19 cellular contexts compared by ENCODE assay signal in the genomic region with DNA sequence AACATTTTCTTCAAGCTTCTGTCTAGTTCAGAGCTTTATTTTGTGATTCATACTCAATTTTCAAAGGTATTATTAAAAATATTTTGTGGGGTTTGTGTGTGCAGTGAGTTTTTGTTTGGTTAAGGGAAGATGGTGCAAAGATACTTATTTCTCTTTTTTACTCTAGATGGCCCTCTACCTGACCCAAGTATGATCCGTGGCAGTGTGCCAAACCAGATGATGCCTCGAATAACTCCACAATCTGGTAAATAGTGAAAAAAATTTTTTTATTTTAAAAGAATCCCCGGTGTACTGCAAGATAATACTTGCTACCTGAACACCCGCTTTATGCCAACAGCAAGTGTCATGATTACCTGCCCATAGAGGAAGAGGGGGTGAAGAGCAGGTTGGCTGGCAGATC. TPM values are rescaled to one million over a fixed set of nuclear protein-coding genes. Genes with fewer than 3 reads are reported as not detected.
DNase-seq lines count a peak whose midpoint lies in the region; ATAC-seq, FAIRE-seq and TF ChIP-seq lines count a peak whose summit lies in the region.
"Had no signal": no experiment of that assay in that cellular context is flagged by ENCODE, and none has a peak within 500 bp of the region (broad histone marks: within the 10 kb centered on the region; RNA-seq: fewer than 3 reads in every experiment).

No MANE protein-coding gene starts in this region.

- TF ChIP-seq POLR2A in erythroblast (IDR thresholded peaks at IDR 0.05; ENCODE audit: low read length) (no peak), GM12892 (IDR thresholded peaks at IDR 0.05; ENCODE audit: low read depth, low read length) (no peak)

- H3K4me1 ChIP-seq in GM23248 (ENCODE audit: insufficient read depth) (no peaks in the 10 kb centered on the region), OCI-LY7 (ENCODE audit: insufficient read depth, low read length, poor library complexity, severe bottlenecking) (no peaks in the 10 kb centered on the region)
- H3K4me1 ChIP-seq: BLaER1 treated with 17β-estradiol and CSF1 and Interleukin-3, amounts not matched to agents 10 nM and 100 nM had no signal

- H3K9ac ChIP-seq in GM23248: no peak overlapping the region
- H3K9ac ChIP-seq: BLaER1 treated with 17β-estradiol and CSF1 and Interleukin-3, amounts not matched to agents 10 nM and 100 nM had no signal

- no TSS peak for BruUV-seq in OCI-LY7 (replicated peaks; lab: Mats Ljungman, UMichigan)

- 64 to 67% methylated on average over 4 of the region's 4 CpGs for WGBS in GM23248 (ENCODE audit: low coverage in 1 of 2, low lambda C conversion rate in 2 of 2, missing lambda C conversion rate in 2 of 2), 2 experiments

- intact Hi-C loops in OCI-LY7 (cut with micrococcal nuclease; ENCODE audit: unreplicated experiment): loop anchor here (10.0 kb wide), 1 partner anchor 222 kb away; no protein-coding TSS in a partner anchor
- intact Hi-C loops in posterior cingulate gyrus (cut with DNase I): no loop called here

- H3K9me2 ChIP-seq in GM23248 (ENCODE audit: insufficient read depth): no peaks in the 10 kb centered on the region
- no peaks in the 10 kb centered on the region for H3K9me2 ChIP-seq in OCI-LY7 (ENCODE audit: insufficient read depth, low read length)

- CTCF ChIA-PET in OCI-LY7 (lab: Charles Lee; ENCODE audit: unreplicated experiment): no interaction called here

- peaks cover 9% of the 10 kb centered on the region; the same call in 1 of the 2 replicates for H3F3A ChIP-seq in GM23248 (ENCODE audit: insufficient read depth)

- H3K4me3 ChIP-seq in GM23248 (no peak overlapping the region), OCI-LY7 (ENCODE audit: low read depth, low read length, poor library complexity, severe bottlenecking) (no peak overlapping the region)
- H3K4me3 ChIP-seq: BLaER1 treated with 17β-estradiol and CSF1 and Interleukin-3, amounts not matched to agents 10 nM and 100 nM; PC-9 had no signal

- no peak for TF ChIP-seq CTCF in OCI-LY7 (conservative IDR thresholded peaks at IDR 0.05; ENCODE audit: low read length)

- no peaks in the 10 kb centered on the region for H3K9me3 ChIP-seq in GM23248 (ENCODE audit: low read depth)
- no peaks in the 10 kb centered on the region for H3K9me3 ChIP-seq in OCI-LY7 (ENCODE audit: low read length)
- H3K9me3 ChIP-seq: BLaER1 treated with 17β-estradiol and CSF1 and Interleukin-3, amounts not matched to agents 10 nM and 100 nM had no signal

- H3K27ac ChIP-seq in GM23248: no peak overlapping the region
- H3K27ac ChIP-seq in OCI-LY7 (ENCODE audit: low read depth, low read length, poor library complexity, severe bottlenecking): no peak overlapping the region
- H3K27ac ChIP-seq: BLaER1 treated with 17β-estradiol and CSF1 and Interleukin-3, amounts not matched to agents 10 nM and 100 nM; PC-9 had no signal

- peaks cover 55% of the 10 kb centered on the region for H3K79me2 ChIP-seq in GM23248 (ENCODE audit: insufficient read depth)
- no peaks in the 10 kb centered on the region for H3K79me2 ChIP-seq in OCI-LY7 (ENCODE audit: insufficient read depth, low read depth, low read length)

- peak; percentile 4 for DNase-seq in EH (ENCODE audit: low read depth)
- peak; percentile 10 for DNase-seq in GM23248
- DNase-seq in RPMI8226: peak; percentile 8
- peak; percentile 15 to 52 for DNase-seq in erythroblast (lab: John Stamatoyannopoulos, UW)
- no peak for DNase-seq in GM12892 (ENCODE audit: insufficient read length)
- no peak for DNase-seq in OCI-LY7 (ENCODE audit: low spot score)
- DNase-seq in posterior cingulate gyrus: no peak
- DNase-seq: Calu3; CD8-positive, alpha-beta T cell; DMS79; KBM-7; NCI-H1417 treated with DMSO at 0.1 percent for 48 hours; NCI-H1930; NCI-H446; PC-9; T-helper 1 cell had no signal

- no peaks in the 10 kb centered on the region for H3K27me3 ChIP-seq in GM23248 (replicated peaks; ENCODE audit: insufficient read depth)
- H3K27me3 ChIP-seq: BLaER1 treated with 17β-estradiol and CSF1 and Interleukin-3, amounts not matched to agents 10 nM and 100 nM had no signal

- in situ Hi-C loops in GM23248 (cut with MboI): no loop called here

- POLR2A ChIA-PET in OCI-LY7 (lab: Charles Lee): interaction anchor here (1.2 kb wide), 1 partner anchor 14 kb away, joined by 4 read pairs; no protein-coding TSS in a partner anchor

- no peak for ATAC-seq in HG02973 (IDR thresholded peaks at IDR 0.05; ENCODE audit: unreplicated experiment)
- ATAC-seq: CD8-positive, alpha-beta T cell; HCT116 had no signal

- H2AFZ ChIP-seq in GM23248: no peak overlapping the region
- H2AFZ ChIP-seq in OCI-LY7 (ENCODE audit: low read length): no peak overlapping the region
- H2AFZ ChIP-seq: PC-9 had no signal

- no peak for FAIRE-seq in GM12892 (lab: Jason Lieb, UNC)

- peaks cover 85% of the 10 kb centered on the region for H3K36me3 ChIP-seq in GM23248 (ENCODE audit: low read depth)
- H3K36me3 ChIP-seq in OCI-LY7 (ENCODE audit: insufficient read depth, low read length): peaks cover 98% of the 10 kb centered on the region

- H4K20me1 ChIP-seq in GM23248 (ENCODE audit: insufficient read depth): no peaks in the 10 kb centered on the region
- no peaks in the 10 kb centered on the region for H4K20me1 ChIP-seq in OCI-LY7 (ENCODE audit: insufficient read depth, low read length)

- H3K4me2 ChIP-seq in GM23248 (ENCODE audit: unreplicated experiment): no peak overlapping the region
- H3K4me2 ChIP-seq in OCI-LY7 (ENCODE audit: low read length): no peak overlapping the region
- H3K4me2 ChIP-seq: BLaER1 treated with 17β-estradiol and CSF1 and Interleukin-3, amounts not matched to agents 10 nM and 100 nM; PC-9 had no signal

RNA-seq across cellular contexts. Expression of gene EP300, which starts 54.2 kb away (rescaled TPM):
- total RNA-seq in GM23248 (2014; rRNA removed; shearing (Covaris generic)): 18.8 and 23.4 TPM in 2 replicates
- polyA plus RNA-seq in GM23248 (2016; fragmentation: Nextera tagmentation; extraction: Ambion mirVana): 11.4 and 11.6 TPM in 2 replicates
- 24.6 TPM for polyA plus RNA-seq in GM12892 (2012; ENCODE audit: missing spikeins)
- 45.4 and 46.2 TPM in 2 replicates for total RNA-seq in OCI-LY7 (2014; rRNA removed; shearing (Covaris generic))
- total RNA-seq in OCI-LY7 (2022): 101 and 108 TPM in 2 replicates

RNA-seq across cellular contexts. Expression of gene L3MBTL2, which starts 58.5 kb away (rescaled TPM):
- 19.1 and 24.1 TPM in 2 replicates for total RNA-seq in GM23248 (2014; rRNA removed; shearing (Covaris generic))
- 16.8 and 16.9 TPM in 2 replicates for polyA plus RNA-seq in GM23248 (2016; fragmentation: Nextera tagmentation; extraction: Ambion mirVana)
- 17.2 TPM for polyA plus RNA-seq in GM12892 (2012; ENCODE audit: missing spikeins)
- 23.3 and 28.1 TPM in 2 replicates for total RNA-seq in OCI-LY7 (2014; rRNA removed; shearing (Covaris generic))
- 25.6 and 33.4 TPM in 2 replicates for total RNA-seq in OCI-LY7 (2022)

Comparison
In these comparisons a context has a peak if more than half of its experiments do, and no peak if none do; other contexts are left out.
1. DNase-seq: peak in EH (single experiment), GM23248 (single experiment), RPMI8226 (single experiment) and erythroblast (2 of 2); none in GM12892 (single experiment), OCI-LY7 (single experiment) and posterior cingulate gyrus (0 of 10).